Comparison of ENCODE assay signal across 16 cellular contexts in the genomic region with DNA sequence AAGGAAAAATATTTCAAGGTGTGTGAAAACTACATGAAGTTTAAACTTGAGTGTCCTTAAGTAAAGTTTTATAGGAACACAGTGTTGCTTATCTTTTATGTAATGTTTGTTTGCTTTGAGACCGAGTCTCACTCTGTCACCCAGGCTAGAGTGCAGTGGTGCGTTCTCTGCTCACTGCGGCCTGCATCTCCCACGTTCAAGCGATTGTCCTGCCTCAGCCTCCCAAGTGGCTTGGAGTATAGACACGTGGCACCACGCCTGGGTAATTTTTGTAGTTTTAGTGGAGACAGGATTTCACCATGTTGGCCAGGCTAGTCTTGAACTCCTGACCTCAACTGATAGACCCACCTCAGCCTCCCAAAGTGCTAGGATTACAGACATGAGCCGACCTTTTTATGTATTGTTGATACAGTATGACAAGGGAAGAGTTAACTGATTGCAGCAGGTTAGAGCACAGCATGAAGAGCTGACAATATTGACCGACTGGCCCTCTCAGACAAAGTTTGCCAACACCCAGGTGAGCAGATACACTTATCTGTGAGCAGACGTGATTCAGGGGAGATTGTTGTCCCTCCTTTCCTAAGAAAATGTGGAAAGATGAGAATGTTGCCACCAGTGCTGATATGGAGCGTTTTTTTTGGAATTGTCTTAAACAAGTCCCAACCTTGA.
A peak's percentile ranks its signal among the peaks of the same experiment; 100 is the strongest.
DNase-seq lines count a peak whose midpoint lies in the region; ATAC-seq, FAIRE-seq and TF ChIP-seq lines count a peak whose summit lies in the region.
"Had no signal": no experiment of that assay in that cellular context is flagged by ENCODE, and none has a peak within 500 bp of the region (broad histone marks: within the 10 kb centered on the region; RNA-seq: fewer than 3 reads in every experiment).

No MANE protein-coding gene starts in this region.

- TF ChIP-seq CTCF in endodermal cell (conservative IDR thresholded peaks at IDR 0.05) (no peak), HepG2 (CRISPR knock-in tag; IDR thresholded peaks at IDR 0.05) (no peak), thyroid gland (IDR thresholded peaks at IDR 0.05) (no peak)

- no peak for TF ChIP-seq RAD21 in HepG2 (CRISPR knock-in tag; IDR thresholded peaks at IDR 0.05)

- 76 to 87% methylated on average over 7 to 11 of the region's 11 CpGs for WGBS in endodermal cell (ENCODE audit: insufficient coverage in 1 of 2, insufficient read length in 1 of 2), 2 experiments
- WGBS in HepG2 (ENCODE audit: low lambda C conversion rate) = 44% methylated on average over 11 of the region's 11 CpGs
- 49 to 53% methylated on average over 11 of the region's 11 CpGs for WGBS in thyroid gland, 2 donors

- H3K9ac ChIP-seq in endodermal cell (ENCODE audit: extremely low read depth, low read length, poor library complexity, severe bottlenecking) (no peak overlapping the region), HepG2 (ENCODE audit: insufficient read depth, low read depth, low read length) (no peak overlapping the region)

- BruUV-seq in HepG2 (replicated peaks; lab: Mats Ljungman, UMichigan) = no TSS peak

- H3K27ac ChIP-seq in endodermal cell (ENCODE audit: low read depth, low read length) (no peak overlapping the region), HepG2 (ENCODE audit: extremely low read length, insufficient read depth, low read length) (peak overlapping the region; percentile 9), thyroid gland (peak overlapping the region; percentile 40 to 58 (median 48))
- H3K27ac ChIP-seq: 22Rv1 had no signal

- no peaks in the 10 kb centered on the region for H3K36me3 ChIP-seq in endodermal cell (ENCODE audit: control insufficient read depth, insufficient read depth, low read length)
- no peaks in the 10 kb centered on the region for H3K36me3 ChIP-seq in HepG2 (replicated peaks in 1 of 2; ENCODE audit: control insufficient read depth in 1 of 2, insufficient read depth in 2 of 2, low read length in 2 of 2)
- H3K36me3 ChIP-seq in thyroid gland = no peaks in the 10 kb centered on the region
- no peaks in the 10 kb centered on the region for H3K36me3 ChIP-seq in MG63
- H3K36me3 ChIP-seq: HAP-1 had no signal

- H3K4me2 ChIP-seq in HepG2 (ENCODE audit: low read depth, low read length) = peak overlapping the region; percentile 13

- CTCF ChIA-PET in HepG2 (lab: Yijun Ruan, JAX; ENCODE audit: low intra/inter-chr PET ratio, low total read pairs) = no interaction called here

- in situ Hi-C loops in HepG2 (cut with HindIII; ENCODE audit: extremely low pct_ligation_motif_present, low pct_unique_long_range_greater_than_20kb) = no loop called here

- POLR2A ChIA-PET in HepG2 (lab: Yijun Ruan, JAX) = no interaction called here

- no peak overlapping the region for H3K4me3 Mint-ChIP-seq in endodermal cell
- H3K4me3 Mint-ChIP-seq: CD8-positive, alpha-beta memory T cell; HFFc6 had no signal

- intact Hi-C loops in HepG2 (cut with micrococcal nuclease; ENCODE audit: unreplicated experiment) (no loop called here), thyroid gland (cut with DNase I) (no loop called here)

- no peaks in the 10 kb centered on the region for H3K27me3 Mint-ChIP-seq in endodermal cell (ENCODE audit: insufficient read depth)
- H3K27me3 Mint-ChIP-seq: CD8-positive, alpha-beta memory T cell had no signal

- DNase-seq in NCI-H146 (lab: John Stamatoyannopoulos, UW) = peak; percentile 21
- DNase-seq in NCI-H146 treated with DMSO at 0.1 percent for 48 hours (lab: John Stamatoyannopoulos, UW; ENCODE audit: unreplicated experiment) = no peak
- DNase-seq in endodermal cell = no peak
- DNase-seq in HepG2 (ENCODE audit: low spot score) = peak; percentile 48
- DNase-seq in thyroid gland = peak; percentile 84 to 91
- no peak for DNase-seq in MG63
- no peak for DNase-seq in frontal cortex (ENCODE audit: low spot score in 2 of 2)
- DNase-seq: Caco-2; CD8-positive, alpha-beta memory T cell; DMS53; GF-D8; HFFc6 had no signal

- H3K4me1 Mint-ChIP-seq in endodermal cell = peaks cover 58% of the 10 kb centered on the region
- H3K4me1 Mint-ChIP-seq: CD8-positive, alpha-beta memory T cell had no signal

- no peaks in the 10 kb centered on the region for H4K20me1 ChIP-seq in HepG2 (ENCODE audit: insufficient read depth, low read length)

- no peaks in the 10 kb centered on the region for H3K79me2 ChIP-seq in HepG2 (ENCODE audit: insufficient read depth, low read length)

- H2AFZ ChIP-seq in HepG2 (ENCODE audit: low read length) = peak overlapping the region; percentile 1

- H3K27me3 ChIP-seq in endodermal cell (ENCODE audit: control insufficient read depth, insufficient read depth, low read length, poor library complexity, severe bottlenecking) (no peaks in the 10 kb centered on the region), HepG2 (ENCODE audit: control insufficient read depth in 1 of 2, insufficient read depth in 2 of 2, low read length in 2 of 2) (no peaks in the 10 kb centered on the region), thyroid gland (no peaks in the 10 kb centered on the region), MG63 (no peaks in the 10 kb centered on the region)

- H3K4me3 ChIP-seq in endodermal cell (ENCODE audit: low read length) (no peak overlapping the region), HepG2 (replicated peaks in 1 of 3; ENCODE audit: insufficient read depth in 1 of 3, low read depth in 2 of 3, low read length in 3 of 3) (no peak overlapping the region), thyroid gland (replicated peaks in 1 of 3) (no peak overlapping the region), MG63 (no peak overlapping the region)
- H3K4me3 ChIP-seq: HAP-1 had no signal

- TF ChIP-seq EP300 in HepG2 (IDR thresholded peaks at IDR 0.05; ENCODE audit: low read depth in 2 of 2, low read length in 2 of 2) (peak in 1 of 2 experiments; percentile 21; a peak in 1 of 4 replicates), HepG2 (CRISPR knock-in tag; IDR thresholded peaks at IDR 0.05; ENCODE audit: borderline replicate concordance) (no peak)

- H3K4me1 ChIP-seq in endodermal cell (ENCODE audit: control insufficient read depth, insufficient read depth, low read length) (peaks cover 16% of the 10 kb centered on the region), HepG2 (ENCODE audit: insufficient read depth, low read length) (peaks cover 15% of the 10 kb centered on the region), thyroid gland (peaks cover 12 to 24% of the 10 kb centered on the region in 2 donors)
- H3K4me1 ChIP-seq: Caco-2, HAP-1 had no signal

- H3K9me3 Mint-ChIP-seq in endodermal cell = no peaks in the 10 kb centered on the region
- H3K9me3 Mint-ChIP-seq: CD8-positive, alpha-beta memory T cell had no signal

- H3K9me3 ChIP-seq in endodermal cell (ENCODE audit: control insufficient read depth, low read length) (no peaks in the 10 kb centered on the region), HepG2 (ENCODE audit: low read length) (no peaks in the 10 kb centered on the region), thyroid gland (no peaks in the 10 kb centered on the region), MG63 (no peaks in the 10 kb centered on the region)
- H3K9me3 ChIP-seq: Caco-2, HAP-1 had no signal

- FAIRE-seq in HepG2 (lab: Jason Lieb, UNC) (peak; percentile 48), frontal cortex (lab: Jason Lieb, UNC) (no peak)
- FAIRE-seq: H1 had no signal

- ATAC-seq in HepG2 (peak; percentile 62), GM18873 (IDR thresholded peaks at IDR 0.05; ENCODE audit: low FRiP score, unreplicated experiment) (no peak)

- H3K27ac Mint-ChIP-seq in endodermal cell = peak overlapping the region; percentile 41
- H3K27ac Mint-ChIP-seq: HFFc6 had no signal

- H3K36me3 Mint-ChIP-seq in endodermal cell (ENCODE audit: low read depth) = no peaks in the 10 kb centered on the region

- TF ChIP-seq POLR2A in HepG2 (IDR thresholded peaks at IDR 0.05; ENCODE audit: insufficient read depth in 1 of 2, low read depth in 2 of 2, low read length in 2 of 2) = no peak
- TF ChIP-seq POLR2A in thyroid gland (IDR thresholded peaks at IDR 0.05) = no peak

TF ChIP-seq in HepG2, 621 proteins besides CTCF, POLR2A, EP300 and RAD21 (continues in another document):
- TF ChIP-seq, protein P1, sequence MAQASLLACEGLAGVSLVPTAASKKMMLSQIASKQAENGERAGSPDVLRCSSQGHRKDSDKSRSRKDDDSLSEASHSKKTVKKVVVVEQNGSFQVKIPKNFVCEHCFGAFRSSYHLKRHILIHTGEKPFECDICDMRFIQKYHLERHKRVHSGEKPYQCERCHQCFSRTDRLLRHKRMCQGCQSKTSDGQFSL (CRISPR knock-in tag; IDR thresholded peaks at IDR 0.05) = no peak
- TF ChIP-seq, protein P2, sequence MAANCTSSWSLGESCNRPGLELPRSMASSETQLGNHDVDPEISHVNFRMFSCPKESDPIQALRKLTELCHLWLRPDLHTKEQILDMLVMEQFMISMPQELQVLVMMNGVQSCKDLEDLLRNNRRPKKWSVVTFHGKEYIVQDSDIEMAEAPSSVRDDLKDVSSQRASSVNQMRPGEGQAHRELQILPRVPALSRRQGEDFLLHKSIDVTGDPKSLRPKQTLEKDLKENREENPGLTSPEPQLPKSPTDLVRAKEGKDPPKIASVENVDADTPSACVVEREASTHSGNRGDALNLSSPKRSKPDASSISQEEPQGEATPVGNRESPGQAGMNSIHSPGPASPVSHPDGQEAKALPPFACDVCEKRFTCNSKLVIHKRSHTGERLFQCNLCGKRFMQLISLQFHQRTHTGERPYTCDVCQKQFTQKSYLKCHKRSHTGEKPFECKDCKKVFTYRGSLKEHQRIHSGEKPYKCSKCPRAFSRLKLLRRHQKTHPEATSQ (CRISPR knock-in tag; IDR thresholded peaks at IDR 0.05; ENCODE audit: borderline replicate concordance) = no peak
- TF ChIP-seq SIX4 (CRISPR knock-in tag; IDR thresholded peaks at IDR 0.05) (no peak), NKX3-1 (CRISPR knock-in tag; IDR thresholded peaks at IDR 0.05) (no peak), ZNF333 (CRISPR knock-in tag; IDR thresholded peaks at IDR 0.05; ENCODE audit: borderline replicate concordance) (no peak), TOE1 (CRISPR knock-in tag; IDR thresholded peaks at IDR 0.05) (no peak)
- TF ChIP-seq, protein P3, sequence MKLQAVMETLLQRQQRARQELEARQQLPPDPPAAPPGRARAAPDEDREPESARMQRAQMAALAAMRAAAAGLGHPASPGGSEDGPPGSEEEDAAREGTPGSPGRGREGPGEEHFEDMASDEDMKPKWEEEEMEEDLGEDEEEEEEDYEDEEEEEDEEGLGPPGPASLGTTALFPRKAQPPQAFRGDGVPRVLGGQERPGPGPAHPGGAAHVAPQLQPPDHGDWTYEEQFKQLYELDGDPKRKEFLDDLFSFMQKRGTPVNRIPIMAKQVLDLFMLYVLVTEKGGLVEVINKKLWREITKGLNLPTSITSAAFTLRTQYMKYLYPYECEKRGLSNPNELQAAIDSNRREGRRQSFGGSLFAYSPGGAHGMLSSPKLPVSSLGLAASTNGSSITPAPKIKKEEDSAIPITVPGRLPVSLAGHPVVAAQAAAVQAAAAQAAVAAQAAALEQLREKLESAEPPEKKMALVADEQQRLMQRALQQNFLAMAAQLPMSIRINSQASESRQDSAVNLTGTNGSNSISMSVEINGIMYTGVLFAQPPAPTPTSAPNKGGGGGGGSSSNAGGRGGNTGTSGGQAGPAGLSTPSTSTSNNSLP (IDR thresholded peaks at IDR 0.05; ENCODE audit: low read depth, low read length) = no peak

Comparison
In these comparisons a context has a peak if more than half of its experiments do, and no peak if none do; other contexts are left out.
1. DNase-seq: peak in NCI-H146 (single experiment), HepG2 (single experiment) and thyroid gland (2 of 2); none in NCI-H146 treated with DMSO at 0.1 percent for 48 hours (single experiment), endodermal cell (single experiment), MG63 (single experiment) and frontal cortex (0 of 2).